In the genomic region with DNA sequence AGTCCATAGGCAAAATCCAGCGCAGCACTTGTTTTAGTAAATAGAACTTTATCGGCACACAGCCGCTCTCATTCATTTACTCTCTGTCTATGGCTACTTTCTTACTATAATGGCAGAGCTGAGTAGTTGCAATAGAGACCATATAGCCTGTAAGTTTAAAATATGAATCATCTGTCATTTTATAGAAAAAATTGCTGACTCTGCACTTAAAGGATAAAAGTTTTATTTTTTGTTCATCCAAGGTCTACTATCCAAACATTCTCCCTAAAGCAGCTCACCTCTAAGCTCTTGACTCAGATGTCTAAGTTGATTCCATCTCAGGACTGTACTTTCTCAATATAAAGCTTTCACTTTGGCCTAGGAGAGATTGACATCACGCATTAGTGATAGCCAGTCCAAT, we compare ENCODE assay signal across 3 cellular contexts.
TF ChIP-seq lines count a peak whose summit lies in the region.

No MANE protein-coding gene starts in this region.

TF ChIP-seq in A549, 52 proteins besides CTCF, POLR2A, EP300 and RAD21:
- TF ChIP-seq ZC3H11A (IDR thresholded peaks at IDR 0.05) (no peak), CHD4 (IDR thresholded peaks at IDR 0.05; ENCODE audit: borderline replicate concordance) (no peak), MAFK (IDR thresholded peaks at IDR 0.05; ENCODE audit: partially characterized antibody) (peak; percentile 93)
TF ChIP-seq in A549: peak in this region for 1.

TF ChIP-seq in IMR-90, 13 proteins besides CTCF, POLR2A, EP300 and RAD21:
- TF ChIP-seq MAFK (IDR thresholded peaks at IDR 0.05; ENCODE audit: low read depth, low read length) (peak; percentile 98), FOS (IDR thresholded peaks at IDR 0.05; ENCODE audit: low read depth, low read length) (no peak)

TF ChIP-seq in H1, 55 proteins besides CTCF, POLR2A, EP300 and RAD21:
- TF ChIP-seq FOSL1 (IDR thresholded peaks at IDR 0.05; ENCODE audit: insufficient read depth, low read depth, low read length): no peak
- TF ChIP-seq MAFK (IDR thresholded peaks at IDR 0.05; ENCODE audit: low read depth, low read length): peak; percentile 94
- no peak for TF ChIP-seq BRCA1 (IDR thresholded peaks at IDR 0.05; ENCODE audit: low read depth, low read length)
- TF ChIP-seq HDAC6 (IDR thresholded peaks at IDR 0.05; ENCODE audit: low read depth, low read length): no peak
- no peak for TF ChIP-seq KDM5A (IDR thresholded peaks at IDR 0.05; ENCODE audit: low read length)
- TF ChIP-seq SP4 (IDR thresholded peaks at IDR 0.05; ENCODE audit: low read length): no peak
- no peak for TF ChIP-seq JUND (IDR thresholded peaks at IDR 0.05; ENCODE audit: low read length)
